Comparison of ENCODE assay signal across 8 cellular contexts in the genomic region with DNA sequence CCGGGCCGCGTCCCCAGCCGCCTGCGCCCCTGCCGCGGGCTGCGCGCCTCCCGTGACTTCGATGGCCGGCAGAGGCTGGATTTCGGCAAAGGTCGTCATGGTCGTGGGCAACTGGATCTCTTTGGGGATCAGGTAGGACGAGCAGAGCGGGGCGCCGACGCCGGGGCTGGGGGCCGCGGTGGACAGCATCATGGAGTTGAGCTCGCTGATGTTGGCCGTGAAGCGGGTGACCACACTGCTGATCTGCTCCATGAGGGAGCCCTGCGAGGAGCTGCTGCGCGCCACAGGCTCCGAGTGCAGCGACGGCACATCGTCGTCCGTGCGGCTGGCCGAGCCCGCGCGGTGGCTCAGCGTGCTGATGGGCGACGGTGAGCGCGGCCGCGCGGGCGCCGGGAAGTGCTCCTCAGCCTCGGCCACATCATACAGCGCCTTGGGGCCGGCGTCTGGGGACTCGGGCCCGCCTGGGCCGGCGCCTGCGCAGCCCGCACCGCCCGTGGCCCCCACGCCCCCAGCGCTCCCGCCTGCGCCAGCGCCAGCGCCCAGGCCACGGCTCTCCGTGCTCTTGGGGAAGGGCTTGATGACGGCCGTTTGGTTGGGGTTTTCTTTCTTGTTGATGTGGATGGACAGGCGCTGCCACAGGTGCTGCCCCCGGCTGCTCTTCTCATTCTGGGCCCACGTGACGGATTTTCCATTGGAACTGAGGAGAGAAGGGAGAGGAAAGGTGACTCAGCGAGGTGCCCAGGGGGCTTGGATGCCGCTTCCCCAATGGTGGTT.
DNase-seq lines count a peak whose midpoint lies in the region; ATAC-seq lines count a peak whose summit lies in the region.

No MANE protein-coding gene starts in this region.

- ATAC-seq in HG03135 (IDR thresholded peaks at IDR 0.05; ENCODE audit: unreplicated experiment) (no peak), HG03159 (IDR thresholded peaks at IDR 0.05; ENCODE audit: unreplicated experiment) (no peak)

- no peak overlapping the region for H4K91ac ChIP-seq in neuronal stem cell (ENCODE audit: low read depth, low read length, poor library complexity)

- no peak overlapping the region for H2AFZ ChIP-seq in neuronal stem cell (ENCODE audit: low read length)

- H3K4me2 ChIP-seq in neuronal stem cell (ENCODE audit: insufficient read depth, low read length, poor library complexity, severe bottlenecking): peak overlapping the region; percentile 89

- peak overlapping the region; percentile 71 for H3K14ac ChIP-seq in neuronal stem cell (ENCODE audit: low read length)

- no peak overlapping the region for H3K27ac ChIP-seq in esophagus (ENCODE audit: low read depth in 2 of 2, low read length in 1 of 2)
- H3K27ac ChIP-seq in neuronal stem cell (replicated peaks; ENCODE audit: low read length): no peak overlapping the region

- H3K36me3 ChIP-seq in esophagus (ENCODE audit: control insufficient read depth in 2 of 2, insufficient read depth in 2 of 2, low read length in 1 of 2) (no peaks in the 10 kb centered on the region), neuronal stem cell (replicated peaks in 1 of 2; ENCODE audit: control insufficient read depth in 2 of 2, insufficient read depth in 2 of 2, low read length in 2 of 2) (no peaks in the 10 kb centered on the region)

- DNase-seq in NCI-H345 (lab: John Stamatoyannopoulos, UW) (peak; percentile 13), NCI-H345 treated with DMSO at 0.1 percent for 48 hours (lab: John Stamatoyannopoulos, UW; ENCODE audit: unreplicated experiment) (no peak), RPMI7951 (ENCODE audit: low read depth) (peak; percentile 35), neuronal stem cell (ENCODE audit: low spot score) (no peak), SW480 (ENCODE audit: low spot score) (no peak)

- H2AK5ac ChIP-seq in neuronal stem cell (ENCODE audit: low read depth, low read length): no peak overlapping the region

- no peak overlapping the region for H2BK120ac ChIP-seq in neuronal stem cell (ENCODE audit: low read depth, low read length)

- peak overlapping the region; percentile 43 to 47 for H3K4me3 ChIP-seq in esophagus (ENCODE audit: low read depth in 1 of 2, low read length in 2 of 2)
- peak overlapping the region in 1 of 2 donors; percentile 80 for H3K4me3 ChIP-seq in neuronal stem cell (ENCODE audit: low read length in 2 of 2)

- H3K23ac ChIP-seq in neuronal stem cell (ENCODE audit: low read depth, low read length, poor library complexity): peak overlapping the region; percentile 93

- peak overlapping the region; percentile 43 for H4K8ac ChIP-seq in neuronal stem cell (ENCODE audit: low read depth, low read length)

- peaks cover 0 to 4% of the 10 kb centered on the region in 2 donors for H3K27me3 ChIP-seq in esophagus (ENCODE audit: control insufficient read depth in 1 of 2, insufficient read depth in 2 of 2, low read length in 2 of 2)
- peaks cover 0 to 23% (median 2%) of the 10 kb centered on the region in 3 experiments for H3K27me3 ChIP-seq in neuronal stem cell (ENCODE audit: control insufficient read depth in 3 of 3, insufficient read depth in 3 of 3, low read depth in 1 of 3, low read length in 3 of 3)

- peak overlapping the region; percentile 97 for H3K18ac ChIP-seq in neuronal stem cell (ENCODE audit: low read length)

- no peaks in the 10 kb centered on the region for H3K9me3 ChIP-seq in esophagus (ENCODE audit: control insufficient read depth in 2 of 2, insufficient read depth in 1 of 2, low read depth in 1 of 2, low read length in 1 of 2)
- H3K9me3 ChIP-seq in neuronal stem cell (replicated peaks in 1 of 2; ENCODE audit: control insufficient read depth in 2 of 2, insufficient read depth in 1 of 2, low read depth in 1 of 2, low read length in 2 of 2): no peaks in the 10 kb centered on the region

- H3K9ac ChIP-seq in neuronal stem cell (ENCODE audit: low read depth, low read length, poor library complexity): peak overlapping the region; percentile 86

- 5 to 6% methylated on average over 78 of the region's 78 CpGs for WGBS in esophagus, 2 donors
- WGBS in neuronal stem cell (ENCODE audit: extremely low coverage in 2 of 2, insufficient read length in 2 of 2, insufficient replicate concordance in 1 of 2), 2 donors: no CpG with 5 or more reads among the region's 78 CpGs

- peak overlapping the region; percentile 92 for H2BK15ac ChIP-seq in neuronal stem cell (ENCODE audit: low read length)

- no peak overlapping the region for H3K4ac ChIP-seq in neuronal stem cell (ENCODE audit: low read length)

- no peak overlapping the region for H2BK12ac ChIP-seq in neuronal stem cell (ENCODE audit: low read length)

- no peaks in the 10 kb centered on the region for H3K4me1 ChIP-seq in esophagus (ENCODE audit: control insufficient read depth in 2 of 2, insufficient read depth in 2 of 2, low read length in 1 of 2)
- H3K4me1 ChIP-seq in neuronal stem cell (ENCODE audit: control insufficient read depth in 2 of 2, insufficient read depth in 1 of 2, low read depth in 1 of 2, low read length in 2 of 2): peaks cover 0 to 2% of the 10 kb centered on the region in 2 donors

- H3K79me1 ChIP-seq in neuronal stem cell (ENCODE audit: low read depth, low read length): no peaks in the 10 kb centered on the region

- H2BK5ac ChIP-seq in neuronal stem cell (ENCODE audit: low read length): peak overlapping the region; percentile 13

Comparison
In these comparisons a context has a peak if more than half of its experiments do, and no peak if none do; other contexts are left out.
1. DNase-seq: peak in NCI-H345 (single experiment) and RPMI7951 (single experiment); none in NCI-H345 treated with DMSO at 0.1 percent for 48 hours (single experiment), neuronal stem cell (single experiment) and SW480 (single experiment).